Comparison of ENCODE assay signal across 8 cellular contexts in the genomic region with DNA sequence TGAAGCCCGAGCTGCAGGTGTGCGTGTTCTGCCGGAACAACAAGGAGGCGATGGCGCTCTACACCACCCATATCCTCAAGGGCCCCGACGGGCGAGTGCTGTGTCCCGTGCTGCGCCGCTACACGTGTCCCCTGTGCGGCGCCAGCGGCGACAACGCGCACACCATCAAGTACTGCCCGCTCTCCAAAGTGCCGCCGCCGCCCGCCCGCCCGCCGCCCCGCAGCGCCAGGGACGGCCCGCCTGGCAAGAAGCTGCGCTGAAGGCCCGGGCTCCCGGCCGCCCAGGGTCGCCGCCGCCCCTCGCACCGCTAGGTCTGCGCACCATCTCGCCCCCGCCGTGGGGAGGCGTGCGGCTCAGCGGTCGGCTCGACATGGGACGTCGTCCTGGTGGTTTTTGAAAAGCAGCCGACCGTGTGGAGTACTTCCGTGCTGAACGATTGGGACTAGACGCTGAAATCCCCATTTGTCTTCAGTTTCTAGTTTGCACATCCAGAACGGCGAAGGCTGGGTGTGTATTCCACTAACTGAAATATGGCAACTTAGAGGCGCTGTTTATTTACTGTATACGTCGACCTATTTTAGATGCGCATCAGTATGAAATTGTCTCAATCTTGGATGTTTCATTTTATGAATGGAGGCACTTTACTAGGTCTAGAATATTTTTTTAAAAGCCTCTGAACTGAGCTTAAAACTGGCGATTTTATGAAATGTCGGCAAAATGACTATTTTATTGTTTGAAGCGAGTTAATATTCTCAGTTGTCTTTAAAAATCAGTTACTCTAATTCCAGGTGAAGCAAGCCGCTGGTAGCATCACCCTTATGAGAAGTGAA. TPM values are rescaled to one million over a fixed set of nuclear protein-coding genes. Genes with fewer than 3 reads are reported as not detected.
DNase-seq lines count a peak whose midpoint lies in the region; ATAC-seq and TF ChIP-seq lines count a peak whose summit lies in the region.

No MANE protein-coding gene starts in this region.

- H3K9me3 Mint-ChIP-seq in glutamatergic neuron (ENCODE audit: unreplicated experiment) = peaks cover 8% of the 10 kb centered on the region

- ATAC-seq in GM19372 (IDR thresholded peaks at IDR 0.05; ENCODE audit: low read depth, unreplicated experiment) = peak; percentile 41
- peak; percentile 47 for ATAC-seq in HG03439 (IDR thresholded peaks at IDR 0.05; ENCODE audit: unreplicated experiment)

- peak; percentile 66 for DNase-seq in D341Med (ENCODE audit: low spot score)
- peak; percentile 54 to 75 (median 74) for DNase-seq in Peyer's patch
- DNase-seq in activated effector memory CD4-positive, alpha-beta T cell treated with Interleukin-2 at 50 U/mL for 16 hours = peak; percentile 41
- DNase-seq in glutamatergic neuron = peak; percentile 80
- DNase-seq in retina = peak; percentile 75
- no peak for DNase-seq in A172 (ENCODE audit: low spot score)

- H3K4me3 ChIP-seq in Peyer's patch = peak overlapping the region; percentile 37 to 73 (median 66)

- peak overlapping the region in 1 of 4 donors; percentile 49 for H3K27ac ChIP-seq in Peyer's patch

- H3K27me3 ChIP-seq in Peyer's patch = no peaks in the 10 kb centered on the region

- H3K27ac Mint-ChIP-seq in glutamatergic neuron (ENCODE audit: unreplicated experiment) = no peak overlapping the region

- H3K9me3 ChIP-seq in Peyer's patch = no peaks in the 10 kb centered on the region

- peaks cover 0 to 24% (median 0%) of the 10 kb centered on the region in 3 donors for H3K36me3 ChIP-seq in Peyer's patch

- H3K4me1 ChIP-seq in Peyer's patch = peaks cover 3 to 18% (median 9%) of the 10 kb centered on the region in 4 donors

- H3K36me3 Mint-ChIP-seq in glutamatergic neuron (ENCODE audit: unreplicated experiment) = no peaks in the 10 kb centered on the region

- H3K27me3 Mint-ChIP-seq in glutamatergic neuron (ENCODE audit: unreplicated experiment) = peaks cover 7% of the 10 kb centered on the region

- peak overlapping the region; percentile 89 for H3K4me3 Mint-ChIP-seq in glutamatergic neuron (ENCODE audit: unreplicated experiment)

- TF ChIP-seq CTCF in Peyer's patch (IDR thresholded peaks at IDR 0.05) (peak in 2 of 6 experiments; percentile 17), glutamatergic neuron (IDR thresholded peaks at IDR 0.05; ENCODE audit: partially characterized antibody, unreplicated experiment) (no peak)

- no peak for TF ChIP-seq POLR2A in Peyer's patch (IDR thresholded peaks at IDR 0.05)

- peaks cover 17% of the 10 kb centered on the region for H3K4me1 Mint-ChIP-seq in glutamatergic neuron (ENCODE audit: low read depth, unreplicated experiment)

RNA-seq across cellular contexts. Expression of a gene that starts 1.1 kb away (rescaled TPM):
- total RNA-seq in Peyer's patch (1 to 10 TPM in 1 of 4 donors, under 1 TPM in 1, not detected in 2; 0.13 to 9.9 TPM), glutamatergic neuron (ENCODE audit: unreplicated experiment) (34.0 TPM)
- 1.3 TPM in 2 replicates for total RNA-seq in A172 (2014; rRNA removed; shearing (Covaris generic))

RNA-seq across cellular contexts. Expression of a gene that starts 50.0 kb away (rescaled TPM):
- 100 to 1,000 TPM in 1 of 4 donors, 10 to 100 TPM in 3; 69.5 to 266 (median 89.5) TPM for total RNA-seq in Peyer's patch
- total RNA-seq in glutamatergic neuron (ENCODE audit: unreplicated experiment) = 110 TPM
- total RNA-seq in A172 (2014; rRNA removed; shearing (Covaris generic)) = 89.1 and 99.4 TPM in 2 replicates
